10 cellular contexts compared by ENCODE assay signal in the genomic region with DNA sequence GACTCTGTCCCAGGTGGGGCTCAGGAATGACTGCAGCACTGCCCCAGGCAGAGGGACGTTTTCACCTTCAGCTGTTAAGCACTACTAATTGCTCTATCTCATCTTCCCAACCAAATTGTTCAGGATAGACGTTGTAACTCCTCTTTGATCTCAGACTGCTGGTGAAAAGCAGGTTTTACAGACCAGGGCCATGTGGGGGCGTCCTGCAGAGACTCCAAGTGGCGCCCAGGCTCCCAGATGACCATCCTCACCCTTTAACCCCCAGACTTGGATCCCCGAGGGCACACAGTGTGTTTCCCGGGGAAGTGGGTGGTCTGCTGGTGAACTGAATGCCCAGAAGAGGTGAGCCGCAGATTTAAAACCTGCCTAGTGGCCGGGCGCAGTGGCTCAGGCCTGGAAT. TPM values are rescaled to one million over a fixed set of nuclear protein-coding genes. Genes with fewer than 3 reads are reported as not detected.
DNase-seq lines count a peak whose midpoint lies in the region; ATAC-seq and TF ChIP-seq lines count a peak whose summit lies in the region.
"Had no signal": no experiment of that assay in that cellular context is flagged by ENCODE, and none has a peak within 500 bp of the region (broad histone marks: within the 10 kb centered on the region; RNA-seq: fewer than 3 reads in every experiment).

No MANE protein-coding gene starts in this region.

- H3K9me3 Mint-ChIP-seq in neural progenitor cell = no peaks in the 10 kb centered on the region
- H3K9me3 Mint-ChIP-seq in activated CD4-positive, alpha-beta T cell treated with anti-CD3 and anti-CD28 coated beads, Interleukin-2, amount 10 ng/mL, durations not matched to agents 7 days and 5 days = no peaks in the 10 kb centered on the region

- peaks cover 19% of the 10 kb centered on the region for H3K4me1 Mint-ChIP-seq in neural progenitor cell
- no peaks in the 10 kb centered on the region for H3K4me1 Mint-ChIP-seq in activated CD4-positive, alpha-beta T cell treated with anti-CD3 and anti-CD28 coated beads, Interleukin-2, amount 10 ng/mL, durations not matched to agents 7 days and 5 days

- H3K36me3 ChIP-seq in neural progenitor cell = no peaks in the 10 kb centered on the region

- H3K4me2 ChIP-seq in neural progenitor cell = no peak overlapping the region

- no peak overlapping the region for H3K9ac ChIP-seq in neural progenitor cell

- no peak overlapping the region for H2AFZ ChIP-seq in neural progenitor cell (replicated peaks)

- no peaks in the 10 kb centered on the region for H4K20me1 ChIP-seq in neural progenitor cell (ENCODE audit: low read depth)

- POLR2A ChIA-PET in activated CD4-positive, alpha-beta T cell treated with anti-CD3 and anti-CD28 coated beads, Interleukin-2, amount 10 ng/mL, durations not matched to agents 7 days and 5 days (lab: Charles Lee) = no interaction called here

- no peaks in the 10 kb centered on the region for H3K36me3 Mint-ChIP-seq in neural progenitor cell
- no peaks in the 10 kb centered on the region for H3K36me3 Mint-ChIP-seq in activated CD4-positive, alpha-beta T cell treated with anti-CD3 and anti-CD28 coated beads, Interleukin-2, amount 10 ng/mL, durations not matched to agents 7 days and 5 days (ENCODE audit: low read depth)

- CTCF ChIA-PET in activated CD4-positive, alpha-beta T cell treated with anti-CD3 and anti-CD28 coated beads, Interleukin-2, amount 10 ng/mL, durations not matched to agents 7 days and 5 days (lab: Charles Lee) = no interaction called here

- ATAC-seq in HG02759 (IDR thresholded peaks at IDR 0.05; ENCODE audit: unreplicated experiment) (no peak), GM19351 (IDR thresholded peaks at IDR 0.05; ENCODE audit: unreplicated experiment) (no peak)

- H3K4me1 ChIP-seq in neural progenitor cell = no peaks in the 10 kb centered on the region

- no peak overlapping the region for H3K27ac ChIP-seq in neural progenitor cell

- DNase-seq in GM12864 (ENCODE audit: low read depth) (no peak), NCI-H146 (lab: John Stamatoyannopoulos, UW) (peak; percentile 33), choroid plexus epithelial cell (ENCODE audit: low read depth) (peak; percentile 42), neural progenitor cell (ENCODE audit: low spot score) (peak; percentile 49)
- DNase-seq in activated T-cell treated with anti-CD3 and anti-CD28 coated beads, Interleukin-2, amount 50 U/mL, for 1 hour = no peak
- no peak for DNase-seq in activated CD4-positive, alpha-beta T cell treated with anti-CD3 and anti-CD28 coated beads, Interleukin-2, amount 10 ng/mL, durations not matched to agents 7 days and 5 days
- DNase-seq: mesenchymal stem cell, NCI-H1436 had no signal

- TF ChIP-seq CTCF in GM12864 (IDR thresholded peaks at IDR 0.05; ENCODE audit: low read depth, low read length, missing control alignments) (peak; percentile 62), choroid plexus epithelial cell (conservative IDR thresholded peaks at IDR 0.05; ENCODE audit: low read depth, low read length) (peak; percentile 58), neural progenitor cell (IDR thresholded peaks at IDR 0.05) (peak; percentile 50)

- no peaks in the 10 kb centered on the region for H3F3A ChIP-seq in neural progenitor cell (ENCODE audit: low read depth)

- H3K4me3 ChIP-seq in GM12864 (ENCODE audit: low read depth, low read length) (no peak overlapping the region), choroid plexus epithelial cell (ENCODE audit: low read depth, low read length) (no peak overlapping the region), neural progenitor cell (no peak overlapping the region)

- peaks cover 23% of the 10 kb centered on the region for H3K27me3 Mint-ChIP-seq in neural progenitor cell (ENCODE audit: insufficient read depth, low read depth)
- H3K27me3 Mint-ChIP-seq in activated CD4-positive, alpha-beta T cell treated with anti-CD3 and anti-CD28 coated beads, Interleukin-2, amount 10 ng/mL, durations not matched to agents 7 days and 5 days = peaks cover 14% of the 10 kb centered on the region

- H3K79me2 ChIP-seq in neural progenitor cell (ENCODE audit: low read depth) = no peaks in the 10 kb centered on the region

- H3K27me3 ChIP-seq in neural progenitor cell = no peaks in the 10 kb centered on the region

- no peaks in the 10 kb centered on the region for H3K9me3 ChIP-seq in neural progenitor cell (ENCODE audit: low read depth)

- H3K27ac Mint-ChIP-seq in neural progenitor cell = no peak overlapping the region
- no peak overlapping the region for H3K27ac Mint-ChIP-seq in activated CD4-positive, alpha-beta T cell treated with anti-CD3 and anti-CD28 coated beads, Interleukin-2, amount 10 ng/mL, durations not matched to agents 7 days and 5 days

- H3K4me3 Mint-ChIP-seq in neural progenitor cell = no peak overlapping the region
- H3K4me3 Mint-ChIP-seq in activated CD4-positive, alpha-beta T cell treated with anti-CD3 and anti-CD28 coated beads, Interleukin-2, amount 10 ng/mL, durations not matched to agents 7 days and 5 days = no peak overlapping the region

RNA-seq across cellular contexts. Expression of gene FADD, which starts 23.9 kb away (rescaled TPM):
- total RNA-seq in neural progenitor cell (ENCODE audit: low replicate concordance) = 18.9 and 33.6 TPM in 2 replicates
- 10 to 100 TPM; 31.7 to 34.5 TPM for total RNA-seq in activated CD4-positive, alpha-beta T cell treated with anti-CD3 and anti-CD28 coated beads, Interleukin-2, amount 10 ng/mL, durations not matched to agents 7 days and 5 days

RNA-seq across cellular contexts. Expression of gene PPFIA1, which starts 43.5 kb away (rescaled TPM):
- 42.6 and 44.5 TPM in 2 replicates for total RNA-seq in neural progenitor cell (ENCODE audit: low replicate concordance)
- total RNA-seq in activated CD4-positive, alpha-beta T cell treated with anti-CD3 and anti-CD28 coated beads, Interleukin-2, amount 10 ng/mL, durations not matched to agents 7 days and 5 days = 10 to 100 TPM; 29.2 to 32.7 TPM

Comparison
In these comparisons a context has a peak if more than half of its experiments do, and no peak if none do; other contexts are left out.
1. DNase-seq: peak in NCI-H146 (single experiment), choroid plexus epithelial cell (single experiment) and neural progenitor cell (single experiment); none in GM12864 (single experiment), activated T-cell treated with anti-CD3 and anti-CD28 coated beads, Interleukin-2, amount 50 U/mL, for 1 hour (single experiment) and activated CD4-positive, alpha-beta T cell treated with anti-CD3 and anti-CD28 coated beads, Interleukin-2, amount 10 ng/mL, durations not matched to agents 7 days and 5 days (single experiment).
2. Peak in every context shown above with its lines, with median percentiles within 50 percentile points of each other: CTCF ChIP-seq.